1 cellular context compared by ENCODE assay signal in genomic region chr19:45882652-45883585, GRCh38.
A peak's percentile ranks its signal among the peaks of the same experiment; 100 is the strongest.
TF ChIP-seq lines count a peak whose summit lies in the region.

No MANE protein-coding gene starts in this region.

TF ChIP-seq in GM12878, 131 proteins besides CTCF, POLR2A, EP300 and RAD21 (continued from another document and continues in another):
- TF ChIP-seq REST (IDR thresholded peaks at IDR 0.05; ENCODE audit: low read depth, low read length) (0 out of 2 replicates have a peak, but pooled peaks have one; percentile 21), RFX5 (IDR thresholded peaks at IDR 0.05; ENCODE audit: low read depth, low read length) (no peak), SIN3A (IDR thresholded peaks at IDR 0.05; ENCODE audit: low read depth, low read length) (no peak), BHLHE40 (IDR thresholded peaks at IDR 0.05; ENCODE audit: borderline replicate concordance in 1 of 2, low read depth in 2 of 2, low read length in 1 of 2) (peak; percentile 99), SMAD5 (IDR thresholded peaks at IDR 0.05; ENCODE audit: low read depth) (no peak; the same call in 1 of the 2 replicates), IRF5 (IDR thresholded peaks at IDR 0.05; ENCODE audit: borderline replicate concordance) (peak; percentile 29; the same call in 1 of the 2 replicates), FOS (IDR thresholded peaks at IDR 0.05; ENCODE audit: borderline replicate concordance, extremely low read depth, insufficient read length) (no peak), HDAC2 (IDR thresholded peaks at IDR 0.05) (no peak), YBX1 (IDR thresholded peaks at IDR 0.05) (no peak), ZBED1 (IDR thresholded peaks at IDR 0.05; ENCODE audit: borderline replicate concordance) (no peak), CBX3 (IDR thresholded peaks at IDR 0.05; ENCODE audit: borderline replicate concordance, low read depth) (no peak), WRNIP1 (IDR thresholded peaks at IDR 0.05; ENCODE audit: borderline replicate concordance, low read depth, low read length) (no peak), ZNF207 (IDR thresholded peaks at IDR 0.05; ENCODE audit: borderline replicate concordance) (peak; percentile 87; the same call in 1 of the 2 replicates), PAX8 (IDR thresholded peaks at IDR 0.05) (no peak), EED (IDR thresholded peaks at IDR 0.05; ENCODE audit: low read depth) (peak; percentile 13; the same call in 1 of the 2 replicates), HSF1 (IDR thresholded peaks at IDR 0.05; ENCODE audit: low read depth, low read length) (no peak), MTA3 (IDR thresholded peaks at IDR 0.05; ENCODE audit: borderline replicate concordance, low read length) (no peak), SP1 (IDR thresholded peaks at IDR 0.05; ENCODE audit: low read depth, low read length) (peak; percentile 35), SUZ12 (IDR thresholded peaks at IDR 0.05; ENCODE audit: unreplicated experiment) (no peak), ZNF24 (IDR thresholded peaks at IDR 0.05) (no peak), SREBF2 (IDR thresholded peaks at IDR 0.05; ENCODE audit: low read length) (no peak), KAT2A (conservative IDR thresholded peaks at IDR 0.05; ENCODE audit: control insufficient read depth, low read depth, low read length) (no peak), ESRRA (IDR thresholded peaks at IDR 0.05; ENCODE audit: low read length) (peak; percentile 88), SKIL (IDR thresholded peaks at IDR 0.05; ENCODE audit: low read depth, poor library complexity, severe bottlenecking) (peak; percentile 28), ZNF592 (IDR thresholded peaks at IDR 0.05) (peak; percentile 95), FOXM1 (IDR thresholded peaks at IDR 0.05; ENCODE audit: low read depth, low read length) (peak; percentile 71), TCF3 (IDR thresholded peaks at IDR 0.05; ENCODE audit: borderline replicate concordance, insufficient read depth, low read depth, low read length) (peak; percentile 87), LARP7 (IDR thresholded peaks at IDR 0.05) (peak; percentile 84; the same call in 1 of the 2 replicates), PRDM15 (CRISPR knock-in tag; IDR thresholded peaks at IDR 0.05) (no peak), CEBPB (IDR thresholded peaks at IDR 0.05; ENCODE audit: borderline replicate concordance in 1 of 2, low read depth in 2 of 2, low read length in 2 of 2) (no peak), IKZF2 (IDR thresholded peaks at IDR 0.05) (peak; percentile 33 to 67), CREB1 (IDR thresholded peaks at IDR 0.05; ENCODE audit: low read depth) (peak; percentile 69; the same call in 1 of the 2 replicates), BACH1 (IDR thresholded peaks at IDR 0.05; ENCODE audit: borderline replicate concordance) (peak; percentile 14), HCFC1 (IDR thresholded peaks at IDR 0.05; ENCODE audit: low read length) (peak; percentile 36; the same call in 1 of the 2 replicates), SRF (IDR thresholded peaks at IDR 0.05; ENCODE audit: low read depth in 2 of 2, low read length in 2 of 2) (no peak), TAF1 (IDR thresholded peaks at IDR 0.05; ENCODE audit: borderline replicate concordance, low read depth, low read length) (peak; percentile 58; the same call in 1 of the 2 replicates), EZH2 (IDR thresholded peaks at IDR 0.05; ENCODE audit: borderline replicate concordance, control insufficient read depth, low read depth, low read length) (no peak), POLR2AphosphoS5 (IDR thresholded peaks at IDR 0.05; ENCODE audit: low read length) (peak; percentile 92), ZNF274 (IDR thresholded peaks at IDR 0.05; ENCODE audit: insufficient read depth, insufficient read length) (no peak), SMAD1 (IDR thresholded peaks at IDR 0.05; ENCODE audit: low read depth, partially characterized antibody) (peak; percentile 74)
- TF ChIP-seq, protein P1, sequence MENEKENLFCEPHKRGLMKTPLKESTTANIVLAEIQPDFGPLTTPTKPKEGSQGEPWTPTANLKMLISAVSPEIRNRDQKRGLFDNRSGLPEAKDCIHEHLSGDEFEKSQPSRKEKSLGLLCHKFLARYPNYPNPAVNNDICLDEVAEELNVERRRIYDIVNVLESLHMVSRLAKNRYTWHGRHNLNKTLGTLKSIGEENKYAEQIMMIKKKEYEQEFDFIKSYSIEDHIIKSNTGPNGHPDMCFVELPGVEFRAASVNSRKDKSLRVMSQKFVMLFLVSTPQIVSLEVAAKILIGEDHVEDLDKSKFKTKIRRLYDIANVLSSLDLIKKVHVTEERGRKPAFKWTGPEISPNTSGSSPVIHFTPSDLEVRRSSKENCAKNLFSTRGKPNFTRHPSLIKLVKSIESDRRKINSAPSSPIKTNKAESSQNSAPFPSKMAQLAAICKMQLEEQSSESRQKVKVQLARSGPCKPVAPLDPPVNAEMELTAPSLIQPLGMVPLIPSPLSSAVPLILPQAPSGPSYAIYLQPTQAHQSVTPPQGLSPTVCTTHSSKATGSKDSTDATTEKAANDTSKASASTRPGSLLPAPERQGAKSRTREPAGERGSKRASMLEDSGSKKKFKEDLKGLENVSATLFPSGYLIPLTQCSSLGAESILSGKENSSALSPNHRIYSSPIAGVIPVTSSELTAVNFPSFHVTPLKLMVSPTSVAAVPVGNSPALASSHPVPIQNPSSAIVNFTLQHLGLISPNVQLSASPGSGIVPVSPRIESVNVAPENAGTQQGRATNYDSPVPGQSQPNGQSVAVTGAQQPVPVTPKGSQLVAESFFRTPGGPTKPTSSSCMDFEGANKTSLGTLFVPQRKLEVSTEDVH (IDR thresholded peaks at IDR 0.05; ENCODE audit: low read depth, partially characterized antibody), result no peak
- TF ChIP-seq, protein P2, sequence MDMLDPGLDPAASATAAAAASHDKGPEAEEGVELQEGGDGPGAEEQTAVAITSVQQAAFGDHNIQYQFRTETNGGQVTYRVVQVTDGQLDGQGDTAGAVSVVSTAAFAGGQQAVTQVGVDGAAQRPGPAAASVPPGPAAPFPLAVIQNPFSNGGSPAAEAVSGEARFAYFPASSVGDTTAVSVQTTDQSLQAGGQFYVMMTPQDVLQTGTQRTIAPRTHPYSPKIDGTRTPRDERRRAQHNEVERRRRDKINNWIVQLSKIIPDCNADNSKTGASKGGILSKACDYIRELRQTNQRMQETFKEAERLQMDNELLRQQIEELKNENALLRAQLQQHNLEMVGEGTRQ (IDR thresholded peaks at IDR 0.05; ENCODE audit: borderline replicate concordance, low read depth, low read length), result no peak
